2 cellular contexts compared by ENCODE assay signal in the genomic region with DNA sequence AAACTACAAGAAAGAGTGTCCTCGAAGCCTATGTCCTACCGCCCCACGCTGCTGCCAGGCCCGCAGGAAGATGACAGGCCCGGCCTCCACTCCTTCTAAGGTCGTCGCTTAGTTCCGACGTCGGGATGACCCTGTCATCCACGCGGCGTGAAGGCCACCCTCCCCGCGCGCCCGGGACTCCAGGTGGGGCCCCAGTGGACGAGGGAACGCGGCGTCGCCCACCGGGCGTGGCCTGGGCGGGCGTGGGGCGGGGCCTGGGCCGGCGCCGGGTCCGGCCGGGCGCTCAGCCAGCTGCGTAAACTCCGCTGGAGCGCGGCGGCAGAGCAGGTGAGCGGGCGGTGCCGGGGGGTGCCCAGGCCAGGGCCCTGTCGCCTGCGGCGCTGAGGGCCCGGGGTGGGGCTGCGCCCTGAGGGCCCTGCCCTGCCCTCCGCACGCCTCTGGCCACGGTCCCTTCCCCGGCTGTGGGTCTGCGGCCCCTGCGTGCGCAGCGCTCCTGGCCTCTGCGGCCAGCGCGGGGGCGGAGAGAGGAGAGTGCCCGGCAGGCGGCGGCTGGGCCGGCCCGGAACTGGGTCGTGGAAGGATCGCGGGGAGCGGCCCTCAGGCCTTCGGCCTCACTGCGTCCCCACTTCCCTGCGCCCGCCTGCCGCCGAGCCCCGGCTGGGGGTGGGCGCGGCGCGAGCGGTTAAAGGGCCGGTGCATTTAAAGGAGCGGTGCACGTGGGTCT.
A peak's percentile ranks its signal among the peaks of the same experiment; 100 is the strongest.
TF ChIP-seq lines count a peak whose summit lies in the region.

PSEN2 (plus strand) TSS at position 294 of the 724 bp plus-strand sequence. CDS start 11,292 bp downstream, outside the sequence.

TF ChIP-seq in A549, 52 proteins besides CTCF, POLR2A, EP300 and RAD21 (continued from another document):
- TF ChIP-seq ATOH8 (CRISPR knock-in tag; IDR thresholded peaks at IDR 0.05; ENCODE audit: low read depth) (no peak), EHF (CRISPR knock-in tag; IDR thresholded peaks at IDR 0.05) (no peak), FOXS1 (CRISPR knock-in tag; IDR thresholded peaks at IDR 0.05) (0 out of 2 replicates have a peak, but pooled peaks have one; percentile 35), MYC (IDR thresholded peaks at IDR 0.05; ENCODE audit: borderline replicate concordance, low read length) (no peak), RARB (CRISPR knock-in tag; IDR thresholded peaks at IDR 0.05) (no peak), RFX5 (IDR thresholded peaks at IDR 0.05) (no peak), HOXB13 (CRISPR knock-in tag; IDR thresholded peaks at IDR 0.05; ENCODE audit: low read depth) (0 out of 2 replicates have a peak, but pooled peaks have one; percentile 30)

TF ChIP-seq in HepG2, 621 proteins besides CTCF, POLR2A, EP300 and RAD21 (continued from another document and continues in another):
- no peak for TF ChIP-seq ZNF335 (CRISPR knock-in tag; IDR thresholded peaks at IDR 0.05)
- TF ChIP-seq ZUFSP (CRISPR knock-in tag; IDR thresholded peaks at IDR 0.05; ENCODE audit: borderline replicate concordance): no peak
- 0 out of 2 replicates have a peak, but pooled peaks have one; percentile 58 for TF ChIP-seq ZSCAN21 (CRISPR knock-in tag; IDR thresholded peaks at IDR 0.05; ENCODE audit: borderline replicate concordance)
- no peak for TF ChIP-seq RFX3 (CRISPR knock-in tag; IDR thresholded peaks at IDR 0.05)
- peak; percentile 55; the same call in 1 of the 2 replicates for TF ChIP-seq MXD3 (CRISPR knock-in tag; IDR thresholded peaks at IDR 0.05)
- peak; percentile 75; the same call in 1 of the 2 replicates for TF ChIP-seq ATF7-NPFF (CRISPR knock-in tag; IDR thresholded peaks at IDR 0.05; ENCODE audit: low read depth)
- no peak for TF ChIP-seq NFIC (IDR thresholded peaks at IDR 0.05; ENCODE audit: low read length)
- no peak for TF ChIP-seq DPF2 (CRISPR knock-in tag; IDR thresholded peaks at IDR 0.05; ENCODE audit: borderline replicate concordance, low read depth)
- TF ChIP-seq, protein P1, sequence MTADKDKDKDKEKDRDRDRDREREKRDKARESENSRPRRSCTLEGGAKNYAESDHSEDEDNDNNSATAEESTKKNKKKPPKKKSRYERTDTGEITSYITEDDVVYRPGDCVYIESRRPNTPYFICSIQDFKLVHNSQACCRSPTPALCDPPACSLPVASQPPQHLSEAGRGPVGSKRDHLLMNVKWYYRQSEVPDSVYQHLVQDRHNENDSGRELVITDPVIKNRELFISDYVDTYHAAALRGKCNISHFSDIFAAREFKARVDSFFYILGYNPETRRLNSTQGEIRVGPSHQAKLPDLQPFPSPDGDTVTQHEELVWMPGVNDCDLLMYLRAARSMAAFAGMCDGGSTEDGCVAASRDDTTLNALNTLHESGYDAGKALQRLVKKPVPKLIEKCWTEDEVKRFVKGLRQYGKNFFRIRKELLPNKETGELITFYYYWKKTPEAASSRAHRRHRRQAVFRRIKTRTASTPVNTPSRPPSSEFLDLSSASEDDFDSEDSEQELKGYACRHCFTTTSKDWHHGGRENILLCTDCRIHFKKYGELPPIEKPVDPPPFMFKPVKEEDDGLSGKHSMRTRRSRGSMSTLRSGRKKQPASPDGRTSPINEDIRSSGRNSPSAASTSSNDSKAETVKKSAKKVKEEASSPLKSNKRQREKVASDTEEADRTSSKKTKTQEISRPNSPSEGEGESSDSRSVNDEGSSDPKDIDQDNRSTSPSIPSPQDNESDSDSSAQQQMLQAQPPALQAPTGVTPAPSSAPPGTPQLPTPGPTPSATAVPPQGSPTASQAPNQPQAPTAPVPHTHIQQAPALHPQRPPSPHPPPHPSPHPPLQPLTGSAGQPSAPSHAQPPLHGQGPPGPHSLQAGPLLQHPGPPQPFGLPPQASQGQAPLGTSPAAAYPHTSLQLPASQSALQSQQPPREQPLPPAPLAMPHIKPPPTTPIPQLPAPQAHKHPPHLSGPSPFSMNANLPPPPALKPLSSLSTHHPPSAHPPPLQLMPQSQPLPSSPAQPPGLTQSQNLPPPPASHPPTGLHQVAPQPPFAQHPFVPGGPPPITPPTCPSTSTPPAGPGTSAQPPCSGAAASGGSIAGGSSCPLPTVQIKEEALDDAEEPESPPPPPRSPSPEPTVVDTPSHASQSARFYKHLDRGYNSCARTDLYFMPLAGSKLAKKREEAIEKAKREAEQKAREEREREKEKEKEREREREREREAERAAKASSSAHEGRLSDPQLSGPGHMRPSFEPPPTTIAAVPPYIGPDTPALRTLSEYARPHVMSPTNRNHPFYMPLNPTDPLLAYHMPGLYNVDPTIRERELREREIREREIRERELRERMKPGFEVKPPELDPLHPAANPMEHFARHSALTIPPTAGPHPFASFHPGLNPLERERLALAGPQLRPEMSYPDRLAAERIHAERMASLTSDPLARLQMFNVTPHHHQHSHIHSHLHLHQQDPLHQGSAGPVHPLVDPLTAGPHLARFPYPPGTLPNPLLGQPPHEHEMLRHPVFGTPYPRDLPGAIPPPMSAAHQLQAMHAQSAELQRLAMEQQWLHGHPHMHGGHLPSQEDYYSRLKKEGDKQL (CRISPR knock-in tag; IDR thresholded peaks at IDR 0.05; ENCODE audit: low read depth): no peak
- 0 out of 2 replicates have a peak, but pooled peaks have one; percentile 26 for TF ChIP-seq TFDP2 (CRISPR knock-in tag; IDR thresholded peaks at IDR 0.05)
- no peak for TF ChIP-seq ZNF446 (CRISPR knock-in tag; IDR thresholded peaks at IDR 0.05)
- TF ChIP-seq PHF20 (CRISPR knock-in tag; IDR thresholded peaks at IDR 0.05): peak; percentile 44; the same call in 1 of the 2 replicates
- TF ChIP-seq MXD4 (CRISPR knock-in tag; IDR thresholded peaks at IDR 0.05): no peak; the same call in none of the 2 replicates
- peak; percentile 86 for TF ChIP-seq BRF2 (CRISPR knock-in tag; IDR thresholded peaks at IDR 0.05)
- TF ChIP-seq RBM39 (IDR thresholded peaks at IDR 0.05; ENCODE audit: low read depth, low read length, poor library complexity, severe bottlenecking): peak; percentile 60
- TF ChIP-seq, protein P2, sequence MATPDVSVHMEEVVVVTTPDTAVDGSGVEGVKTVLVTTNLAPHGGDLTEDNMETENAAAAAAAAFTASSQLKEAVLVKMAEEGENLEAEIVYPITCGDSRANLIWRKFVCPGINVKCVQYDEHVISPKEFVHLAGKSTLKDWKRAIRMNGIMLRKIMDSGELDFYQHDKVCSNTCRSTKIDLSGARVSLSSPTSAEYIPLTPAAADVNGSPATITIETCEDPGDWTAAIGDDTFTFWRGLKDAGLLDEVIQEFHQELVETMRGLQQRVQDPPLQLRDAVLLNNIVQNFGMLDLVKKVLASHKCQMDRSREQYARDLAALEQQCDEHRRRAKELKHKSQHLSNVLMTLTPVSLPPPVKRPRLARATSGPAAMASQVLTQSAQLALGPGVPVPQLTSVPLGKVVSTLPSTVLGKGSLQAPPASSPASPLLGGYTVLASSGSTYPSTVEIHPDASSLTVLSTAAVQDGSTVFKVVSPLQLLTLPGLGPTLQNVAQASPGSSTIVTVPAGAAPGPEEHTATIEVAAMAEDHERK (CRISPR knock-in tag; IDR thresholded peaks at IDR 0.05; ENCODE audit: low read depth): no peak
- no peak for TF ChIP-seq THYN1 (CRISPR knock-in tag; IDR thresholded peaks at IDR 0.05; ENCODE audit: borderline replicate concordance, low read depth)
- TF ChIP-seq ZNF253 (CRISPR knock-in tag; IDR thresholded peaks at IDR 0.05; ENCODE audit: borderline replicate concordance): 0 out of 2 replicates have a peak, but pooled peaks have one; percentile 30
- no peak for TF ChIP-seq ZSCAN30 (CRISPR knock-in tag; IDR thresholded peaks at IDR 0.05)
- TF ChIP-seq, protein P3, sequence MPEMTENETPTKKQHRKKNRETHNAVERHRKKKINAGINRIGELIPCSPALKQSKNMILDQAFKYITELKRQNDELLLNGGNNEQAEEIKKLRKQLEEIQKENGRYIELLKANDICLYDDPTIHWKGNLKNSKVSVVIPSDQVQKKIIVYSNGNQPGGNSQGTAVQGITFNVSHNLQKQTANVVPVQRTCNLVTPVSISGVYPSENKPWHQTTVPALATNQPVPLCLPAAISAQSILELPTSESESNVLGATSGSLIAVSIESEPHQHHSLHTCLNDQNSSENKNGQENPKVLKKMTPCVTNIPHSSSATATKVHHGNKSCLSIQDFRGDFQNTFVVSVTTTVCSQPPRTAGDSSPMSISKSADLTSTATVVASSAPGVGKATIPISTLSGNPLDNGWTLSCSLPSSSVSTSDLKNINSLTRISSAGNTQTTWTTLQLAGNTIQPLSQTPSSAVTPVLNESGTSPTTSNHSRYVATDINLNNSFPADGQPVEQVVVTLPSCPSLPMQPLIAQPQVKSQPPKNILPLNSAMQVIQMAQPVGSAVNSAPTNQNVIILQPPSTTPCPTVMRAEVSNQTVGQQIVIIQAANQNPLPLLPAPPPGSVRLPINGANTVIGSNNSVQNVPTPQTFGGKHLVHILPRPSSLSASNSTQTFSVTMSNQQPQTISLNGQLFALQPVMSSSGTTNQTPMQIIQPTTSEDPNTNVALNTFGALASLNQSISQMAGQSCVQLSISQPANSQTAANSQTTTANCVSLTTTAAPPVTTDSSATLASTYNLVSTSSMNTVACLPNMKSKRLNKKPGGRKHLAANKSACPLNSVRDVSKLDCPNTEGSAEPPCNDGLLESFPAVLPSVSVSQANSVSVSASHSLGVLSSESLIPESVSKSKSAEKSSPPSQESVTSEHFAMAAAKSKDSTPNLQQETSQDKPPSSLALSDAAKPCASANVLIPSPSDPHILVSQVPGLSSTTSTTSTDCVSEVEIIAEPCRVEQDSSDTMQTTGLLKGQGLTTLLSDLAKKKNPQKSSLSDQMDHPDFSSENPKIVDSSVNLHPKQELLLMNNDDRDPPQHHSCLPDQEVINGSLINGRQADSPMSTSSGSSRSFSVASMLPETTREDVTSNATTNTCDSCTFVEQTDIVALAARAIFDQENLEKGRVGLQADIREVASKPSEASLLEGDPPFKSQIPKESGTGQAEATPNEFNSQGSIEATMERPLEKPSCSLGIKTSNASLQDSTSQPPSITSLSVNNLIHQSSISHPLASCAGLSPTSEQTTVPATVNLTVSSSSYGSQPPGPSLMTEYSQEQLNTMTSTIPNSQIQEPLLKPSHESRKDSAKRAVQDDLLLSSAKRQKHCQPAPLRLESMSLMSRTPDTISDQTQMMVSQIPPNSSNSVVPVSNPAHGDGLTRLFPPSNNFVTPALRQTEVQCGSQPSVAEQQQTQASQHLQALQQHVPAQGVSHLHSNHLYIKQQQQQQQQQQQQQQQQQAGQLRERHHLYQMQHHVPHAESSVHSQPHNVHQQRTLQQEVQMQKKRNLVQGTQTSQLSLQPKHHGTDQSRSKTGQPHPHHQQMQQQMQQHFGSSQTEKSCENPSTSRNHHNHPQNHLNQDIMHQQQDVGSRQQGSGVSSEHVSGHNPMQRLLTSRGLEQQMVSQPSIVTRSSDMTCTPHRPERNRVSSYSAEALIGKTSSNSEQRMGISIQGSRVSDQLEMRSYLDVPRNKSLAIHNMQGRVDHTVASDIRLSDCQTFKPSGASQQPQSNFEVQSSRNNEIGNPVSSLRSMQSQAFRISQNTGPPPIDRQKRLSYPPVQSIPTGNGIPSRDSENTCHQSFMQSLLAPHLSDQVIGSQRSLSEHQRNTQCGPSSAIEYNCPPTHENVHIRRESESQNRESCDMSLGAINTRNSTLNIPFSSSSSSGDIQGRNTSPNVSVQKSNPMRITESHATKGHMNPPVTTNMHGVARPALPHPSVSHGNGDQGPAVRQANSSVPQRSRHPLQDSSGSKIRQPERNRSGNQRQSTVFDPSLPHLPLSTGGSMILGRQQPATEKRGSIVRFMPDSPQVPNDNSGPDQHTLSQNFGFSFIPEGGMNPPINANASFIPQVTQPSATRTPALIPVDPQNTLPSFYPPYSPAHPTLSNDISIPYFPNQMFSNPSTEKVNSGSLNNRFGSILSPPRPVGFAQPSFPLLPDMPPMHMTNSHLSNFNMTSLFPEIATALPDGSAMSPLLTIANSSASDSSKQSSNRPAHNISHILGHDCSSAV (CRISPR knock-in tag; IDR thresholded peaks at IDR 0.05; ENCODE audit: borderline replicate concordance): no peak
- TF ChIP-seq SIN3B (IDR thresholded peaks at IDR 0.05; ENCODE audit: low read length): no peak
- TF ChIP-seq NR2F6 (IDR thresholded peaks at IDR 0.05): no peak
- no peak for TF ChIP-seq NR2F6 (CRISPR knock-in tag; IDR thresholded peaks at IDR 0.05)
- no peak for TF ChIP-seq FIP1L1 (IDR thresholded peaks at IDR 0.05; ENCODE audit: borderline replicate concordance, insufficient read depth, low read depth, low read length)
- TF ChIP-seq ZNF232 (CRISPR knock-in tag; IDR thresholded peaks at IDR 0.05; ENCODE audit: borderline replicate concordance): no peak
- TF ChIP-seq LBX2 (CRISPR knock-in tag; IDR thresholded peaks at IDR 0.05; ENCODE audit: borderline replicate concordance): no peak
